20 cellular contexts compared by ENCODE assay signal in the genomic region with DNA sequence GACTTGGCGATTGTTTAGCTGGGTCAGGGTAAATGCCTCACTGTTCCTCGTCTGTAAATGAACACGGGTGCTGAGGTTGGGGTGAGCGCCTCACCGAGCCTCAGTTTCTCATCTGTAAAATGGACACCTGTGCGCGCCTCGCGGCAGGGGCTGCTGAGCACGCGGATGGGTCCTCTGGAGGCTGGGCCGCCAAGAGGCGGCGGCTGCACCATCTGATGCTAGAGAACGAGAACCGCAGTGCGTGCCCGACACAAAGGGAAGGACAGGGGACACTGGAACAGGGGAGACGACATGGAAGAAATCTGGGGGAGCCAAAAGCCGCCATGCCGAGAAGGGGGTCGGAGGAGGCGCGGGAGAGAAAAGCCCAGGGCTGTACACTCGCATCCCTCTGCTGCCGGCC.
"Had no signal": no experiment of that assay in that cellular context is flagged by ENCODE, and none has a peak within 500 bp of the region (broad histone marks: within the 10 kb centered on the region; RNA-seq: fewer than 3 reads in every experiment).

No MANE protein-coding gene starts in this region.

- ATAC-seq: foreskin keratinocyte, gastroesophageal sphincter, heart left ventricle, left cardiac atrium, left lung, left ventricle myocardium superior, lower lobe of right lung had no signal

- H3K4me1 ChIP-seq: colonic mucosa, foreskin keratinocyte, heart left ventricle had no signal

- H3K9me3 Mint-ChIP-seq: dendritic cell treated with granulocyte-macrophage colony-stimulating factor and Interleukin-4, amounts not matched to agents 40 ng/mL and 50 ng/mL, for 4 days had no signal

- H3K9me3 ChIP-seq: colonic mucosa, esophagus muscularis mucosa, gastroesophageal sphincter, heart left ventricle, left lung, lower lobe of right lung had no signal

- H3K27ac Mint-ChIP-seq: dendritic cell treated with granulocyte-macrophage colony-stimulating factor and Interleukin-4, amounts not matched to agents 40 ng/mL and 50 ng/mL, for 4 days had no signal

- DNase-seq: colonic mucosa; cortex of kidney; dorsolateral prefrontal cortex; effector CD4-positive, alpha-beta T cell; effector memory CD4-positive, alpha-beta T cell; foreskin keratinocyte; heart left ventricle; hippocampal formation; islet precursor cell; left cardiac atrium; left lung; left ventricle myocardium superior; lower lobe of right lung; mesendoderm; midbrain had no signal

- H3K27me3 ChIP-seq: colonic mucosa, esophagus muscularis mucosa, foreskin keratinocyte, gastroesophageal sphincter, left lung had no signal

- H3K4me3 ChIP-seq: colonic mucosa, dorsolateral prefrontal cortex, esophagus muscularis mucosa, gastroesophageal sphincter, heart left ventricle, left lung, lower lobe of right lung had no signal

- H3K4me3 Mint-ChIP-seq: dendritic cell treated with granulocyte-macrophage colony-stimulating factor and Interleukin-4, amounts not matched to agents 40 ng/mL and 50 ng/mL, for 4 days had no signal

- H3K36me3 ChIP-seq: colonic mucosa, esophagus muscularis mucosa, gastroesophageal sphincter, heart left ventricle, left lung, lower lobe of right lung had no signal

- FAIRE-seq: endothelial cell of umbilical vein, frontal cortex had no signal

- H3K27ac ChIP-seq: colonic mucosa, esophagus muscularis mucosa, foreskin keratinocyte, gastroesophageal sphincter, heart left ventricle, left lung, lower lobe of right lung had no signal
